In the genomic region with DNA sequence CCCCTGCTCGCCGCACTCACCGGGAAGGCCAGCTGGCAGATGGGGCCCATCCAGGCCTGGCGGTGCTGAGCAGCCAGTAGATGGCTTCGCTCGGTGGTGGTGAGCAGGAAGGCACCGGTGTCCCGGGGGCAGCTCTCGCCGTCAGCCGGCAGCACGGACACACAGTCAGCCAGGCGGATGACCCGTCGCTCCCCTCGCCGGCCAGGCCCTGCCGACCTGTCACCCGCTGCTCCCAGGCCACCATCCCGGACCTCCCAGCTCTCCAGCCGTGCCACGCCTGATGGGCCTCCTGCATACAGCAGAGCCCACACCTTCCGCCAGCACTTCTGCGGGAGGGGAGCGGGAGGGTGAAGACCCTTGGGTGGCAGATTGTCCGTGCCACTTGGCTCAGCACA, we compare ENCODE assay signal across 1 cellular context.
TF ChIP-seq lines count a peak whose summit lies in the region.

No MANE protein-coding gene starts in this region.

TF ChIP-seq in GM12878, 131 proteins besides CTCF, POLR2A, EP300 and RAD21 (continued from another document):
- TF ChIP-seq, protein P1, sequence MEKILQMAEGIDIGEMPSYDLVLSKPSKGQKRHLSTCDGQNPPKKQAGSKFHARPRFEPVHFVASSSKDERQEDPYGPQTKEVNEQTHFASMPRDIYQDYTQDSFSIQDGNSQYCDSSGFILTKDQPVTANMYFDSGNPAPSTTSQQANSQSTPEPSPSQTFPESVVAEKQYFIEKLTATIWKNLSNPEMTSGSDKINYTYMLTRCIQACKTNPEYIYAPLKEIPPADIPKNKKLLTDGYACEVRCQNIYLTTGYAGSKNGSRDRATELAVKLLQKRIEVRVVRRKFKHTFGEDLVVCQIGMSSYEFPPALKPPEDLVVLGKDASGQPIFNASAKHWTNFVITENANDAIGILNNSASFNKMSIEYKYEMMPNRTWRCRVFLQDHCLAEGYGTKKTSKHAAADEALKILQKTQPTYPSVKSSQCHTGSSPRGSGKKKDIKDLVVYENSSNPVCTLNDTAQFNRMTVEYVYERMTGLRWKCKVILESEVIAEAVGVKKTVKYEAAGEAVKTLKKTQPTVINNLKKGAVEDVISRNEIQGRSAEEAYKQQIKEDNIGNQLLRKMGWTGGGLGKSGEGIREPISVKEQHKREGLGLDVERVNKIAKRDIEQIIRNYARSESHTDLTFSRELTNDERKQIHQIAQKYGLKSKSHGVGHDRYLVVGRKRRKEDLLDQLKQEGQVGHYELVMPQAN (conservative IDR thresholded peaks at IDR 0.05): no peak; the same call in 1 of the 2 replicates
- TF ChIP-seq, protein P2, sequence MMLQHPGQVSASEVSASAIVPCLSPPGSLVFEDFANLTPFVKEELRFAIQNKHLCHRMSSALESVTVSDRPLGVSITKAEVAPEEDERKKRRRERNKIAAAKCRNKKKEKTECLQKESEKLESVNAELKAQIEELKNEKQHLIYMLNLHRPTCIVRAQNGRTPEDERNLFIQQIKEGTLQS (IDR thresholded peaks at IDR 0.05; ENCODE audit: borderline replicate concordance, extremely low read depth, low read depth, low read length): no peak
- no peak for TF ChIP-seq STAT3 (IDR thresholded peaks at IDR 0.05; ENCODE audit: low read depth, low read length)
- TF ChIP-seq MYC (IDR thresholded peaks at IDR 0.05; ENCODE audit: insufficient read depth, insufficient read length, insufficient replicate concordance, low read length, severe bottlenecking): no peak
- TF ChIP-seq ZZZ3 (IDR thresholded peaks at IDR 0.05; ENCODE audit: control insufficient read depth, insufficient read length, low read depth): no peak
- TF ChIP-seq NBN (IDR thresholded peaks at IDR 0.05): no peak
- peak; percentile 52; the same call in 1 of the 2 replicates for TF ChIP-seq GATAD2B (conservative IDR thresholded peaks at IDR 0.05; ENCODE audit: low read depth)
- TF ChIP-seq DPF2 (IDR thresholded peaks at IDR 0.05): 0 out of 2 replicates have a peak, but pooled peaks have one; percentile 14
- no peak for TF ChIP-seq NRF1 (conservative IDR thresholded peaks at IDR 0.05; ENCODE audit: low read depth, low read length)
- no peak for TF ChIP-seq ZNF24 (IDR thresholded peaks at IDR 0.05)
- no peak for TF ChIP-seq EZH2 (IDR thresholded peaks at IDR 0.05; ENCODE audit: borderline replicate concordance, control insufficient read depth, low read depth, low read length)
- TF ChIP-seq FOS (IDR thresholded peaks at IDR 0.05; ENCODE audit: borderline replicate concordance, extremely low read depth, insufficient read length): no peak
- TF ChIP-seq CREM (IDR thresholded peaks at IDR 0.05; ENCODE audit: low read depth): no peak
- TF ChIP-seq YY1 (IDR thresholded peaks at IDR 0.05; ENCODE audit: low read depth, low read length): no peak
- TF ChIP-seq NR2F1 (conservative IDR thresholded peaks at IDR 0.05): 0 out of 2 replicates have a peak, but pooled peaks have one; percentile 11
- TF ChIP-seq HDAC6 (IDR thresholded peaks at IDR 0.05; ENCODE audit: unreplicated experiment): no peak
